18 cellular contexts compared by ENCODE assay signal in the genomic region with DNA sequence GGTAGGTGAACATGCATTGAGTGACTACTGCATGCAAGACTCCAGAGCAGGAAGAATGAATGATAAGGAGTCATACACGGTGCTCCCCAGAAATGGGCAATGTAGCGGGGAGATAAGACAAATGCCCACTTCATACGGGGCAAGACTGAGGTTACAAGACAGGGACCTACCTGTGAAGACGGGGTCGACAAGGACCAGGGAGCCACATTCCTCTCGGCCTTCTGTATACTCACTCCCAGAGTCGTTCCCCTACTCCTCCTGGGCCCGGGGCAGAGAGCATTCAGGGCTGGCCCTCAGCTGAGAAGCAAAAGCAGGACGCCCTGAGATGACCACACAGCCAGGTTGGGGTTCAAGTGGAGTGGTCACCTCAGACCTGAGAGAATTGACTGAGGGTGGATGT. TPM values are rescaled to one million over a fixed set of nuclear protein-coding genes. Genes with fewer than 3 reads are reported as not detected.
A peak's percentile ranks its signal among the peaks of the same experiment; 100 is the strongest.
DNase-seq lines count a peak whose midpoint lies in the region; ATAC-seq and TF ChIP-seq lines count a peak whose summit lies in the region.
"Had no signal": no experiment of that assay in that cellular context is flagged by ENCODE, and none has a peak within 500 bp of the region (broad histone marks: within the 10 kb centered on the region; RNA-seq: fewer than 3 reads in every experiment).

No MANE protein-coding gene starts in this region.

- no peak for TF ChIP-seq CTCF in SK-N-SH (IDR thresholded peaks at IDR 0.05)
- no peak for TF ChIP-seq CTCF in coronary artery (IDR thresholded peaks at IDR 0.05)
- no peak for TF ChIP-seq CTCF in osteoblast (IDR thresholded peaks at IDR 0.05; ENCODE audit: extremely low read depth, low read depth, low read length)
- TF ChIP-seq CTCF in RWPE1 (conservative IDR thresholded peaks at IDR 0.05; ENCODE audit: low read depth): no peak
- TF ChIP-seq CTCF in foreskin fibroblast (IDR thresholded peaks at IDR 0.05; ENCODE audit: low read depth, low read length): no peak

- POLR2A ChIA-PET in SK-N-SH (lab: Yijun Ruan, JAX): no interaction called here
- POLR2A ChIA-PET in RWPE1 (lab: Yijun Ruan, JAX; ENCODE audit: low non-redundant PET): no interaction called here

- H4K20me1 ChIP-seq in SK-N-SH (ENCODE audit: insufficient read depth): no peaks in the 10 kb centered on the region
- no peaks in the 10 kb centered on the region for H4K20me1 ChIP-seq in osteoblast (ENCODE audit: insufficient read depth, low read length)
- H4K20me1 ChIP-seq: BLaER1 had no signal

- H3K4me2 ChIP-seq in SK-N-SH (no peak overlapping the region), osteoblast (ENCODE audit: insufficient read depth, low read length) (no peak overlapping the region)
- H3K4me2 ChIP-seq: BLaER1, GM23338 had no signal

- no peaks in the 10 kb centered on the region for H3F3A ChIP-seq in SK-N-SH (replicated peaks; ENCODE audit: insufficient read depth)

- no peak overlapping the region for H3K9ac ChIP-seq in SK-N-SH
- H3K9ac ChIP-seq: BLaER1 had no signal

- CTCF ChIA-PET in SK-N-SH (lab: Yijun Ruan, JAX) (no interaction called here), RWPE1 (lab: Yijun Ruan, JAX) (interaction anchor here (1.3 kb wide), 1 partner anchor 184 kb away, joined by 3 read pairs; no protein-coding TSS in a partner anchor)

- no peaks in the 10 kb centered on the region; the same call in 1 of the 2 replicates for H3K27me3 ChIP-seq in SK-N-SH (ENCODE audit: insufficient read depth)
- H3K27me3 ChIP-seq in osteoblast (ENCODE audit: insufficient read depth, low read length): no peaks in the 10 kb centered on the region
- H3K27me3 ChIP-seq: BLaER1 had no signal

- TF ChIP-seq RAD21 in SK-N-SH (IDR thresholded peaks at IDR 0.05; ENCODE audit: low read length): no peak

- peak; percentile 1 for DNase-seq in SK-N-SH
- peak; percentile 56 for DNase-seq in coronary artery (ENCODE audit: low spot score)
- peak; percentile 32 for DNase-seq in osteoblast (ENCODE audit: insufficient read length, low spot score, missing footprints)
- DNase-seq in RWPE1 (ENCODE audit: low spot score): no peak
- no peak for DNase-seq in foreskin fibroblast
- no peak for DNase-seq in HT-29 (ENCODE audit: low spot score)
- DNase-seq: AML-193; Caco-2; CD8-positive, alpha-beta memory T cell; DMS53; GF-D8; H9 had no signal

- ATAC-seq in SK-N-SH treated with all-trans-retinoic acid at 6 μM for 48 hours (no peak), GM21515 (IDR thresholded peaks at IDR 0.05; ENCODE audit: unreplicated experiment) (no peak)
- ATAC-seq: GM12878, GM23338 had no signal

- no peaks in the 10 kb centered on the region; a peak in 1 of 4 replicates for H3K4me1 ChIP-seq in SK-N-SH (ENCODE audit: control insufficient read depth in 1 of 2, insufficient read depth in 2 of 2, low read depth in 1 of 2, low read length in 1 of 2)
- H3K4me1 ChIP-seq in osteoblast (ENCODE audit: insufficient read depth, low read length): no peaks in the 10 kb centered on the region
- H3K4me1 ChIP-seq: BLaER1 had no signal

- no peaks in the 10 kb centered on the region for H3K9me2 ChIP-seq in SK-N-SH

- H3K4me3 ChIP-seq in SK-N-SH (ENCODE audit: low read depth in 2 of 2, low read length in 1 of 2): no peak overlapping the region
- no peak overlapping the region for H3K4me3 ChIP-seq in coronary artery
- H3K4me3 ChIP-seq in osteoblast (ENCODE audit: insufficient read depth, low read length): no peak overlapping the region
- H3K4me3 ChIP-seq in foreskin fibroblast (ENCODE audit: low read depth in 1 of 2, low read length in 2 of 2): no peak overlapping the region
- H3K4me3 ChIP-seq: BLaER1, GM12878, GM23338 had no signal

- H3K36me3 ChIP-seq in SK-N-SH (replicated peaks in 1 of 2; ENCODE audit: control insufficient read depth in 1 of 2, insufficient read depth in 2 of 2, low read length in 1 of 2): no peaks in the 10 kb centered on the region
- H3K36me3 ChIP-seq in osteoblast (ENCODE audit: insufficient read depth, low read length): no peaks in the 10 kb centered on the region

- 78% methylated on average over 5 of the region's 9 CpGs for WGBS in SK-N-SH (ENCODE audit: low lambda C conversion rate)

- H3K9me3 ChIP-seq in SK-N-SH (no peaks in the 10 kb centered on the region), osteoblast (ENCODE audit: low read depth, low read length) (no peaks in the 10 kb centered on the region)
- H3K9me3 ChIP-seq: BLaER1, Caco-2 had no signal

- TF ChIP-seq EP300 in SK-N-SH (IDR thresholded peaks at IDR 0.05; ENCODE audit: borderline replicate concordance in 1 of 2, low read depth in 1 of 2, low read length in 1 of 2): no peak

- H3K27ac ChIP-seq in SK-N-SH (ENCODE audit: low read depth in 2 of 2, low read length in 1 of 2) (no peak overlapping the region), coronary artery (no peak overlapping the region), osteoblast (ENCODE audit: low read depth, low read length) (no peak overlapping the region), RWPE1 (no peak overlapping the region)
- H3K27ac ChIP-seq: 22Rv1, BLaER1 had no signal

- H2AFZ ChIP-seq in SK-N-SH (ENCODE audit: low read depth) (no peak overlapping the region), osteoblast (ENCODE audit: low read length) (no peak overlapping the region)
- H2AFZ ChIP-seq: GM23338 had no signal

- H3K79me2 ChIP-seq in SK-N-SH (ENCODE audit: insufficient read depth) (no peaks in the 10 kb centered on the region), osteoblast (ENCODE audit: insufficient read depth, low read length) (no peaks in the 10 kb centered on the region)

TF ChIP-seq in SK-N-SH, 30 proteins besides CTCF, POLR2A, EP300 and RAD21:
- TF ChIP-seq, protein P1, sequence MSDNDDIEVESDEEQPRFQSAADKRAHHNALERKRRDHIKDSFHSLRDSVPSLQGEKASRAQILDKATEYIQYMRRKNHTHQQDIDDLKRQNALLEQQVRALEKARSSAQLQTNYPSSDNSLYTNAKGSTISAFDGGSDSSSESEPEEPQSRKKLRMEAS (IDR thresholded peaks at IDR 0.05; ENCODE audit: low read depth): no peak
- no peak for TF ChIP-seq FOSL2 (IDR thresholded peaks at IDR 0.05; ENCODE audit: borderline replicate concordance, low read depth)
- TF ChIP-seq RCOR1 (IDR thresholded peaks at IDR 0.05; ENCODE audit: low read length): no peak
- TF ChIP-seq TCF12 (IDR thresholded peaks at IDR 0.05): no peak
- no peak for TF ChIP-seq YY1 (IDR thresholded peaks at IDR 0.05; ENCODE audit: low read depth)

TF ChIP-seq in SK-N-SH treated with all-trans-retinoic acid at 6 μM for 48 hours, 23 proteins besides CTCF, POLR2A, EP300 and RAD21:
- no peak for TF ChIP-seq TCF4 (CRISPR knock-in tag; IDR thresholded peaks at IDR 0.05; ENCODE audit: borderline replicate concordance)
- TF ChIP-seq ZNF8 (CRISPR knock-in tag; IDR thresholded peaks at IDR 0.05): no peak
- no peak for TF ChIP-seq SNAI2 (CRISPR knock-in tag; IDR thresholded peaks at IDR 0.05)
- TF ChIP-seq BACH2 (CRISPR knock-in tag; IDR thresholded peaks at IDR 0.05; ENCODE audit: borderline replicate concordance): no peak
- no peak for TF ChIP-seq ZFP3 (CRISPR knock-in tag; IDR thresholded peaks at IDR 0.05)
- TF ChIP-seq ZNF565 (CRISPR knock-in tag; conservative IDR thresholded peaks at IDR 0.05; ENCODE audit: low read depth): no peak
- no peak for TF ChIP-seq ZC3H10 (CRISPR knock-in tag; IDR thresholded peaks at IDR 0.05)

RNA-seq across cellular contexts. Expression of a gene that starts 26.7 kb away (rescaled TPM):
- not detected in 2 replicates for polyA plus RNA-seq in SK-N-SH (2012; rRNA removed)
- 0.13 TPM in 1 of 2 replicates, not detected in the other for polyA plus RNA-seq in SK-N-SH (2012; cell fraction: cytosol; rRNA removed)
- polyA plus RNA-seq in SK-N-SH (2012; cell fraction: nucleus; rRNA removed): not detected in 2 replicates
- 8.3 and 9.8 TPM in 2 replicates for total RNA-seq in osteoblast
- total RNA-seq in HT-29 (2014; rRNA removed; shearing (Covaris generic)): 41.8 and 49.8 TPM in 2 replicates
- total RNA-seq: CD8-positive, alpha-beta memory T cell; GM23338; H9 had no signal
- polyA plus RNA-seq: CD8-positive, alpha-beta memory T cell; GM23338 had no signal

RNA-seq across cellular contexts. Expression of a gene that starts 39.6 kb away (rescaled TPM):
- 0.26 and 0.37 TPM in 2 replicates for polyA plus RNA-seq in SK-N-SH (2012; rRNA removed)
- polyA plus RNA-seq in SK-N-SH (2012; cell fraction: cytosol; rRNA removed): 0.26 and 0.33 TPM in 2 replicates
- 0.92 and 1.5 TPM in 2 replicates for polyA plus RNA-seq in SK-N-SH (2012; cell fraction: nucleus; rRNA removed)
- total RNA-seq in osteoblast: 0.29 and 0.36 TPM in 2 replicates
- not detected in 2 replicates for total RNA-seq in HT-29 (2014; rRNA removed; shearing (Covaris generic))
- total RNA-seq: GM23338 had no signal

Comparison
In these comparisons a context has a peak if more than half of its experiments do, and no peak if none do; other contexts are left out.
1. DNase-seq: peak in SK-N-SH (single experiment), coronary artery (single experiment) and osteoblast (single experiment); none in RWPE1 (single experiment), foreskin fibroblast (0 of 2) and HT-29 (single experiment).